ENCODE assay signal across 18 cellular contexts in genomic region chr2:101516349-101516748, GRCh38. TPM values are rescaled to one million over a fixed set of nuclear protein-coding genes. Genes with fewer than 3 reads are reported as not detected.
"Had no signal": no experiment of that assay in that cellular context is flagged by ENCODE, and none has a peak within 500 bp of the region (broad histone marks: within the 10 kb centered on the region; RNA-seq: fewer than 3 reads in every experiment).

No MANE protein-coding gene starts in this region.

- DNase-seq: activated B cell treated with CpG ODN at 0.5 μM for 24 hours; activated CD4-positive, alpha-beta T cell treated with anti-CD3 and anti-CD28 coated beads, Interleukin-2, amount 10 ng/mL, durations not matched to agents 7 days and 5 days; activated CD8-positive, alpha-beta memory T cell treated with anti-CD3 and anti-CD28 coated beads for 24 hours; activated naive CD4-positive, alpha-beta T cell treated with anti-CD3 and anti-CD28 coated beads, Interleukin-2, amount 50 U/mL, for 16 hours; amygdala; endodermal cell; foreskin keratinocyte; left lung; pancreas; stimulated activated CD4-positive, alpha-beta T cell treated with anti-CD3 and anti-CD28 coated beads, Interleukin-15, amount 100 ng/mL, for 24 hours; stimulated activated CD4-positive, alpha-beta T cell treated with anti-CD3 and anti-CD28 coated beads, Interleukin-4, amount 100 ng/mL, for 4 hours; stomach; T-helper 17 cell; thyroid gland had no signal

- H3K27ac ChIP-seq: foreskin keratinocyte, left lung, neural progenitor cell, thyroid gland had no signal

- H2AFZ ChIP-seq: neural progenitor cell had no signal

- H3K27me3 Mint-ChIP-seq: activated B cell treated with CpG ODN at 0.5 μM for 24 hours, T-helper 17 cell had no signal

- H3K27ac Mint-ChIP-seq: activated B cell treated with CpG ODN at 0.5 μM for 24 hours; activated CD4-positive, alpha-beta T cell treated with anti-CD3 and anti-CD28 coated beads, Interleukin-2, amount 10 ng/mL, durations not matched to agents 7 days and 5 days; endodermal cell; memory B cell; neural progenitor cell; T-helper 17 cell had no signal

- H3K4me1 ChIP-seq: neural progenitor cell, pancreas had no signal

- H3K4me2 ChIP-seq: neural progenitor cell had no signal

- H3K4me3 ChIP-seq: esophagus muscularis mucosa, heart left ventricle, left lung, neural progenitor cell, pancreas, stomach, thyroid gland had no signal

- H3K4me3 Mint-ChIP-seq: activated B cell treated with CpG ODN at 0.5 μM for 24 hours; activated CD4-positive, alpha-beta T cell treated with anti-CD3 and anti-CD28 coated beads, Interleukin-2, amount 10 ng/mL, durations not matched to agents 7 days and 5 days; endodermal cell; memory B cell; neural progenitor cell; T-helper 17 cell had no signal

- H3K36me3 ChIP-seq: esophagus muscularis mucosa, heart left ventricle, left lung, neural progenitor cell, pancreas, stomach, thyroid gland had no signal

- H3K9ac ChIP-seq: neural progenitor cell had no signal

- H3K36me3 Mint-ChIP-seq: neural progenitor cell had no signal

- H3K27me3 ChIP-seq: esophagus muscularis mucosa, foreskin keratinocyte, left lung, neural progenitor cell, pancreas, stomach, thyroid gland had no signal

- H3K9me3 ChIP-seq: esophagus muscularis mucosa, pancreas, stomach, thyroid gland had no signal

RNA-seq across cellular contexts. Expression of gene RFX8, which starts 41.4 kb away (rescaled TPM):
- total RNA-seq: activated B cell treated with CpG ODN at 0.5 μM for 24 hours, endodermal cell had no signal
